ENCODE assay signal across 8 cellular contexts in the genomic region with DNA sequence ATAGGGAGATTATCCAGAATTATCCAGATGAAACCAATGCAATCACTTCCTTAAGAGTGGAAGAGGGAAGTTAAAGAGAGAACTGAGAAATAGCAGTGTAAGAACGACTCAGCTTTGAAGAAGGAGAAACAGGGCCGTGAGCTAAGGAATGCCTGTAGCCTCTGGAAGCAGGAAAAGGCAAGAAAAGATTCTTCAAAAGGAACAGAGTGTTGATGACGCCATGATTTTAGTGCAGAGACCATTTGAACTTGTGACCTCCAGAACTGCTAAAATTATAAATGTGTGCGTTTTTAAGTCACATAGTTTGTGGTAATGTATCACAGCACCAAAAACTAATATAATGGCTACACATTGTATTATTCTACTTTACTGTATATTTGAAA. TPM values are rescaled to one million over a fixed set of nuclear protein-coding genes. Genes with fewer than 3 reads are reported as not detected.
A peak's percentile ranks its signal among the peaks of the same experiment; 100 is the strongest.
DNase-seq lines count a peak whose midpoint lies in the region; ATAC-seq and TF ChIP-seq lines count a peak whose summit lies in the region.

No MANE protein-coding gene starts in this region.

- WGBS in psoas muscle, 3 donors, result 74 to 83% (median 75%) methylated on average over 4 of the region's 4 CpGs

- TF ChIP-seq CTCF in OCI-LY1 (IDR thresholded peaks at IDR 0.05; ENCODE audit: low read length), result no peak
- TF ChIP-seq CTCF in psoas muscle (IDR thresholded peaks at IDR 0.05), result no peak

- H3K4me3 ChIP-seq in OCI-LY1 (ENCODE audit: low read depth, low read length, poor library complexity, severe bottlenecking), result no peak overlapping the region
- H3K4me3 ChIP-seq in psoas muscle, result no peak overlapping the region

- H3K9me3 ChIP-seq in OCI-LY1 (ENCODE audit: low read length) (no peaks in the 10 kb centered on the region), psoas muscle (no peaks in the 10 kb centered on the region)

- 0 out of 2 replicates have a peak overlapping the region, but pooled peaks have one; percentile 4 for H3K4me2 ChIP-seq in OCI-LY1 (ENCODE audit: low read length)

- intact Hi-C loops in psoas muscle (cut with DNase I), result loop anchor here in 1 of 2 donors (5.0 kb wide), 1 partner anchor 33 kb away; a partner anchor contains a TSS

- no peaks in the 10 kb centered on the region for H4K20me1 ChIP-seq in OCI-LY1 (ENCODE audit: insufficient read depth, low read length)

- H3K27me3 ChIP-seq in OCI-LY1 (ENCODE audit: insufficient read depth, low read length) (no peaks in the 10 kb centered on the region), psoas muscle (ENCODE audit: insufficient read depth in 3 of 3, low read length in 2 of 3) (no peaks in the 10 kb centered on the region)

- DNase-seq in EL, result peak; percentile 21
- peak; percentile 10 for DNase-seq in dermis blood vessel endothelial cell
- no peak for DNase-seq in psoas muscle
- DNase-seq in iPS-NIHi11 (ENCODE audit: low spot score), result no peak
- no peak for DNase-seq in NCI-H1105 treated with DMSO at 0.1 percent for 48 hours (lab: John Stamatoyannopoulos, UW)
- DNase-seq in stimulated activated CD4-positive, alpha-beta T cell treated with anti-CD3 and anti-CD28 coated beads, Interleukin-4, amount 100 ng/mL, for 1 hour, result no peak
- DNase-seq in NCI-H510A (lab: John Stamatoyannopoulos, UW), result no peak

- H3K9me2 ChIP-seq in OCI-LY1 (ENCODE audit: low read depth, low read length), result no peaks in the 10 kb centered on the region

- no peak overlapping the region for H3K9ac ChIP-seq in OCI-LY1 (ENCODE audit: low read length)

- peak overlapping the region; percentile 59 for H3K27ac ChIP-seq in OCI-LY1 (ENCODE audit: low read depth, low read length, poor library complexity, severe bottlenecking)
- H3K27ac ChIP-seq in psoas muscle, result peak overlapping the region; percentile 71

- H3K79me2 ChIP-seq in OCI-LY1 (ENCODE audit: insufficient read depth, low read length), result peaks cover 84% of the 10 kb centered on the region

- H3K4me1 ChIP-seq in OCI-LY1 (ENCODE audit: insufficient read depth, low read length, severe bottlenecking) (peaks cover 78% of the 10 kb centered on the region), psoas muscle (peaks cover 32% of the 10 kb centered on the region)

- H3K36me3 ChIP-seq in OCI-LY1 (ENCODE audit: insufficient read depth, low read length), result peaks cover 8% of the 10 kb centered on the region
- no peaks in the 10 kb centered on the region for H3K36me3 ChIP-seq in psoas muscle (ENCODE audit: insufficient read depth in 1 of 2, low read depth in 1 of 2)

- H3F3A ChIP-seq in OCI-LY1 (ENCODE audit: insufficient read depth, low read length), result no peaks in the 10 kb centered on the region

- no peak overlapping the region for H2AFZ ChIP-seq in OCI-LY1 (ENCODE audit: low read length)

- peak in 1 of 4 donors; percentile 18 for ATAC-seq in psoas muscle

RNA-seq across cellular contexts. Expression of a gene that starts 32.7 kb away (rescaled TPM):
- 50.9 and 62.0 TPM in 2 replicates for total RNA-seq in dermis blood vessel endothelial cell
- total RNA-seq in psoas muscle, result 100 to 1,000 TPM; 129 to 191 (median 176) TPM
- 100 to 1,000 TPM in 2 of 3 donors, 10 to 100 TPM in 1; 89.4 to 312 (median 131) TPM for polyA plus RNA-seq in psoas muscle

Comparison
In these comparisons a context has a peak if more than half of its experiments do, and no peak if none do; other contexts are left out.
1. DNase-seq: peak in EL (single experiment) and dermis blood vessel endothelial cell (single experiment); none in psoas muscle (0 of 2), iPS-NIHi11 (single experiment), NCI-H1105 treated with DMSO at 0.1 percent for 48 hours (single experiment), stimulated activated CD4-positive, alpha-beta T cell treated with anti-CD3 and anti-CD28 coated beads, Interleukin-4, amount 100 ng/mL, for 1 hour (single experiment) and NCI-H510A (single experiment).